Comparison of ENCODE assay signal across 17 cellular contexts in genomic region chr6:118739976-118740771, GRCh38.
DNase-seq lines count a peak whose midpoint lies in the region; TF ChIP-seq lines count a peak whose summit lies in the region.
"Had no signal": no experiment of that assay in that cellular context is flagged by ENCODE, and none has a peak within 500 bp of the region (broad histone marks: within the 10 kb centered on the region; RNA-seq: fewer than 3 reads in every experiment).

No MANE protein-coding gene starts in this region.

- no peaks in the 10 kb centered on the region for H3K9me3 Mint-ChIP-seq in nephron

- no peak overlapping the region for H3K27ac ChIP-seq in testis
- H3K27ac ChIP-seq: KMS-11, transverse colon had no signal

- H3K36me3 Mint-ChIP-seq in nephron (ENCODE audit: low read depth) = no peaks in the 10 kb centered on the region

- no peaks in the 10 kb centered on the region for H3K9me3 ChIP-seq in testis
- H3K9me3 ChIP-seq: transverse colon had no signal

- H3K36me3 ChIP-seq in testis (ENCODE audit: low read depth, missing control alignments) = no peaks in the 10 kb centered on the region
- H3K36me3 ChIP-seq: transverse colon had no signal

- in situ Hi-C loops in astrocyte of the spinal cord (cut with HindIII; ENCODE audit: low sequenced_read_pairs) = no loop called here

- H3K4me3 ChIP-seq in astrocyte of the spinal cord (ENCODE audit: low read depth, low read length) (no peak overlapping the region), testis (no peak overlapping the region)
- H3K4me3 ChIP-seq: GM12878, transverse colon had no signal

- H3K4me1 Mint-ChIP-seq in nephron = peaks cover 46% of the 10 kb centered on the region

- no peak for TF ChIP-seq POLR2A in testis (IDR thresholded peaks at IDR 0.05)

- H3K4me3 Mint-ChIP-seq in nephron = no peak overlapping the region

- no peak for TF ChIP-seq CTCF in astrocyte of the spinal cord (IDR thresholded peaks at IDR 0.05; ENCODE audit: low read depth, low read length)
- no peak for TF ChIP-seq CTCF in nephron (IDR thresholded peaks at IDR 0.05; ENCODE audit: unreplicated experiment in 3 of 3)
- TF ChIP-seq CTCF in testis (IDR thresholded peaks at IDR 0.05) = no peak

- H3K27me3 Mint-ChIP-seq in nephron (ENCODE audit: low read depth) = peaks cover 5% of the 10 kb centered on the region

- H3K4me1 ChIP-seq in testis = no peaks in the 10 kb centered on the region

- intact Hi-C loops in testis (cut with DNase I; ENCODE audit: low total_unique reads) = no loop called here

- H3K27me3 ChIP-seq in testis = no peaks in the 10 kb centered on the region
- H3K27me3 ChIP-seq: transverse colon had no signal

- DNase-seq in NCI-H2107 treated with DMSO at 0.1 percent for 48 hours (lab: John Stamatoyannopoulos, UW; ENCODE audit: unreplicated experiment) (peak; percentile 63), NCI-H2107 (lab: John Stamatoyannopoulos, UW) (no peak), NCI-H1694 treated with DMSO at 0.1 percent for 48 hours (lab: John Stamatoyannopoulos, UW) (peak; percentile 69), astrocyte of the spinal cord (ENCODE audit: low read depth, low spot score) (peak; percentile 15), SHP77 treated with DMSO at 0.1 percent for 48 hours (lab: John Stamatoyannopoulos, UW) (no peak), testis (no peak)
- no peak for DNase-seq in activated CD4-positive, CD25-positive, alpha-beta regulatory T cell (lab: John Stamatoyannopoulos, UW)
- DNase-seq: activated CD4-positive, alpha-beta T cell treated with anti-CD3 and anti-CD28 coated beads, Interleukin-2, amount 50 U/mL, for 4 hours; aorta; DMS153; effector CD4-positive, alpha-beta T cell; kidney; stimulated activated CD4-positive, alpha-beta T cell treated with anti-CD3 and anti-CD28 coated beads, Interleukin-2, amount 100 ng/mL, for 24 hours; transverse colon had no signal

- WGBS in testis, 2 donors = 55 to 60% methylated on average over 5 of the region's 5 CpGs

- H3K27ac Mint-ChIP-seq in nephron = peak overlapping the region in 2 of 3 experiments; percentile 15 to 46

Comparison
In these comparisons a context has a peak if more than half of its experiments do, and no peak if none do; other contexts are left out.
1. DNase-seq: peak in NCI-H2107 treated with DMSO at 0.1 percent for 48 hours (single experiment), NCI-H1694 treated with DMSO at 0.1 percent for 48 hours (single experiment) and astrocyte of the spinal cord (single experiment); none in NCI-H2107 (single experiment), SHP77 treated with DMSO at 0.1 percent for 48 hours (single experiment), activated CD4-positive, CD25-positive, alpha-beta regulatory T cell (0 of 4) and testis (single experiment).